Comparison of ENCODE assay signal across 1 cellular context in the genomic region with DNA sequence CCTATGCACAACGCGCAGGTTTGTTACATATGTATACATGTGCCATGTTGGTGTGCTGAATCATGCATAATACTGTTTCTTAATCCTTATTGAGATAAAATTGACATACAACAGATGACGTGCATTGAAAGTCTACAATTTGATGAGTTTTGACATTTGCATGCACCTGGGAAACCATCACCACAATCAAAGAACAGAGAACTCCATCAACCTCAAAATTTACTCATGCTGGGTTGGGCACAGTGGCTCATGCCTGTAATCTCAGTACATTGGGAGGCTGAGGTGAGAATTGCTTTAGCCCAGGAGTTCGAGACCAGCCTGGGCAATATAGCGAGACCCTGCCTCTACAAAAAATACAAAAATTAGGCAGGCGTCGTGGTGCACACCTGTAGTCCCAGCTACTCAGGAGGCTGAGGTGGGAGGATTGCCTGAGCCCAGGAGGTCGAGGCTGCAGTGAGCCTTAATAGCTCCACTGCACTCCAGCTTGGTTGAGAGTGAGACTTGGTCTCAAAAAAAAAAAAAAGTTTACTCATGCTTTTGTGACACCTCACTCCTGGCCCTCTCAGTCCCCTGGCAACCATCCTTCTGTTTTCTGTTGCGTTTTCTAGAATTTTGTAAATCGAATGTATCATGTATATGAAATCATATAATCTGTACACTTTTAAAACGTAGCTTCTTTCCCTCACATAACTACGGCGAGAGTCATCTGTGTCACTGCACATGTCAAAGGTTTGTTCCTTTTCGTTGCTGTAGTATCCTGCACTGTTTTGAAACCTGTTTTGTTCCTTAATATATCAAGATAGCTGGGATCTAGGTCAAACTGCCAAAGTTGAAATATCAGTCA.
TF ChIP-seq lines count a peak whose summit lies in the region.

No MANE protein-coding gene starts in this region.

TF ChIP-seq in K562, 482 proteins besides CTCF, POLR2A, EP300 and RAD21:
- peak; percentile 56; the same call in 1 of the 2 replicates for TF ChIP-seq ZNF384 (IDR thresholded peaks at IDR 0.05; ENCODE audit: low read depth, low read length)
- TF ChIP-seq, protein P1, sequence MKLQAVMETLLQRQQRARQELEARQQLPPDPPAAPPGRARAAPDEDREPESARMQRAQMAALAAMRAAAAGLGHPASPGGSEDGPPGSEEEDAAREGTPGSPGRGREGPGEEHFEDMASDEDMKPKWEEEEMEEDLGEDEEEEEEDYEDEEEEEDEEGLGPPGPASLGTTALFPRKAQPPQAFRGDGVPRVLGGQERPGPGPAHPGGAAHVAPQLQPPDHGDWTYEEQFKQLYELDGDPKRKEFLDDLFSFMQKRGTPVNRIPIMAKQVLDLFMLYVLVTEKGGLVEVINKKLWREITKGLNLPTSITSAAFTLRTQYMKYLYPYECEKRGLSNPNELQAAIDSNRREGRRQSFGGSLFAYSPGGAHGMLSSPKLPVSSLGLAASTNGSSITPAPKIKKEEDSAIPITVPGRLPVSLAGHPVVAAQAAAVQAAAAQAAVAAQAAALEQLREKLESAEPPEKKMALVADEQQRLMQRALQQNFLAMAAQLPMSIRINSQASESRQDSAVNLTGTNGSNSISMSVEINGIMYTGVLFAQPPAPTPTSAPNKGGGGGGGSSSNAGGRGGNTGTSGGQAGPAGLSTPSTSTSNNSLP (IDR thresholded peaks at IDR 0.05; ENCODE audit: borderline replicate concordance, low read depth, low read length) = no peak
- TF ChIP-seq, protein P2, sequence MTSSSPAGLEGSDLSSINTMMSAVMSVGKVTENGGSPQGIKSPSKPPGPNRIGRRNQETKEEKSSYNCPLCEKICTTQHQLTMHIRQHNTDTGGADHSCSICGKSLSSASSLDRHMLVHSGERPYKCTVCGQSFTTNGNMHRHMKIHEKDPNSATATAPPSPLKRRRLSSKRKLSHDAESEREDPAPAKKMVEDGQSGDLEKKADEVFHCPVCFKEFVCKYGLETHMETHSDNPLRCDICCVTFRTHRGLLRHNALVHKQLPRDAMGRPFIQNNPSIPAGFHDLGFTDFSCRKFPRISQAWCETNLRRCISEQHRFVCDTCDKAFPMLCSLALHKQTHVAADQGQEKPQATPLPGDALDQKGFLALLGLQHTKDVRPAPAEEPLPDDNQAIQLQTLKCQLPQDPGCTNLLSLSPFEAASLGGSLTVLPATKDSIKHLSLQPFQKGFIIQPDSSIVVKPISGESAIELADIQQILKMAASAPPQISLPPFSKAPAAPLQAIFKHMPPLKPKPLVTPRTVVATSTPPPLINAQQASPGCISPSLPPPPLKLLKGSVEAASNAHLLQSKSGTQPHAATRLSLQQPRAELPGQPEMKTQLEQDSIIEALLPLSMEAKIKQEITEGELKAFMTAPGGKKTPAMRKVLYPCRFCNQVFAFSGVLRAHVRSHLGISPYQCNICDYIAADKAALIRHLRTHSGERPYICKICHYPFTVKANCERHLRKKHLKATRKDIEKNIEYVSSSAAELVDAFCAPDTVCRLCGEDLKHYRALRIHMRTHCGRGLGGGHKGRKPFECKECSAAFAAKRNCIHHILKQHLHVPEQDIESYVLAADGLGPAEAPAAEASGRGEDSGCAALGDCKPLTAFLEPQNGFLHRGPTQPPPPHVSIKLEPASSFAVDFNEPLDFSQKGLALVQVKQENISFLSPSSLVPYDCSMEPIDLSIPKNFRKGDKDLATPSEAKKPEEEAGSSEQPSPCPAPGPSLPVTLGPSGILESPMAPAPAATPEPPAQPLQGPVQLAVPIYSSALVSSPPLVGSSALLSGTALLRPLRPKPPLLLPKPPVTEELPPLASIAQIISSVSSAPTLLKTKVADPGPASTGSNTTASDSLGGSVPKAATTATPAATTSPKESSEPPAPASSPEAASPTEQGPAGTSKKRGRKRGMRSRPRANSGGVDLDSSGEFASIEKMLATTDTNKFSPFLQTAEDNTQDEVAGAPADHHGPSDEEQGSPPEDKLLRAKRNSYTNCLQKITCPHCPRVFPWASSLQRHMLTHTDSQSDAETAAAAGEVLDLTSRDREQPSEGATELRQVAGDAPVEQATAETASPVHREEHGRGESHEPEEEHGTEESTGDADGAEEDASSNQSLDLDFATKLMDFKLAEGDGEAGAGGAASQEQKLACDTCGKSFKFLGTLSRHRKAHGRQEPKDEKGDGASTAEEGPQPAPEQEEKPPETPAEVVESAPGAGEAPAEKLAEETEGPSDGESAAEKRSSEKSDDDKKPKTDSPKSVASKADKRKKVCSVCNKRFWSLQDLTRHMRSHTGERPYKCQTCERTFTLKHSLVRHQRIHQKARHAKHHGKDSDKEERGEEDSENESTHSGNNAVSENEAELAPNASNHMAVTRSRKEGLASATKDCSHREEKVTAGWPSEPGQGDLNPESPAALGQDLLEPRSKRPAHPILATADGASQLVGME (CRISPR knock-in tag; IDR thresholded peaks at IDR 0.05) = no peak
- peak; percentile 35; the same call in 1 of the 2 replicates for TF ChIP-seq RFX1 (IDR thresholded peaks at IDR 0.05)
